In the genomic region with DNA sequence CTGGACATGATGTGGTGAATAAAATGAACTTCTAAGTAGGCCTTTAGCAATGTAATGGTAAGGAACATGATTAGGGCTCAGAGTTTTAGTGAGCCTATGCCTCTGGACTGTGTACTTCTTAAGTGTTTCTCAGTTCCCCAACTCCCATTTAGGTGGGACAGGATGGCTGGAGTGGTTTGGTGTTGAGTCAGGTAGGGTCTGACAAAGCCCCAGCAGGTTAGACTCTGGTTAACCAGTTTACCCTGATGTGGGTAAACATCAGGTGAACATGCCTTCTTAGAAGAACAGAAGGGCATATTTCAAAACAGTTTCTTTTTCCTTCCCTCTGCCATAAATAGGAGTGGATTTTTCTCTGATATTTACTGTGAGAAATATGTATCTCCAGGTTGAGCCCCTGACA, we compare ENCODE assay signal across 18 cellular contexts.
DNase-seq lines count a peak whose midpoint lies in the region; ATAC-seq and TF ChIP-seq lines count a peak whose summit lies in the region.
"Had no signal": no experiment of that assay in that cellular context is flagged by ENCODE, and none has a peak within 500 bp of the region (broad histone marks: within the 10 kb centered on the region; RNA-seq: fewer than 3 reads in every experiment).

No MANE protein-coding gene starts in this region.

- no peak overlapping the region for H4K12ac ChIP-seq in trophoblast cell (ENCODE audit: low read depth, low read length)

- TF ChIP-seq CTCF in Caco-2 (IDR thresholded peaks at IDR 0.05; ENCODE audit: insufficient read depth in 1 of 2, low read depth in 1 of 2, low read length in 1 of 2, severe bottlenecking in 1 of 2, unreplicated experiment in 1 of 2) (no peak), neural crest cell (conservative IDR thresholded peaks at IDR 0.05) (no peak), heart right ventricle (IDR thresholded peaks at IDR 0.05) (no peak)

- H3K4me3 Mint-ChIP-seq in Caco-2 (ENCODE audit: unreplicated experiment) (no peak overlapping the region), neural crest cell (no peak overlapping the region)
- H3K4me3 Mint-ChIP-seq: CD14-positive monocyte; CD4-positive, alpha-beta memory T cell; CD4-positive, CD25-positive, alpha-beta regulatory T cell; CD8-positive, alpha-beta memory T cell had no signal

- H3K4me1 Mint-ChIP-seq in Caco-2 (ENCODE audit: low read depth, unreplicated experiment) (no peaks in the 10 kb centered on the region), neural crest cell (no peaks in the 10 kb centered on the region)
- H3K4me1 Mint-ChIP-seq: CD14-positive monocyte; CD4-positive, alpha-beta memory T cell; CD4-positive, CD25-positive, alpha-beta regulatory T cell; CD8-positive, alpha-beta memory T cell had no signal

- H3K27ac ChIP-seq in trophoblast cell (ENCODE audit: low read depth, low read length) (no peak overlapping the region), heart right ventricle (no peak overlapping the region)
- H3K27ac ChIP-seq: 22Rv1, A549, BLaER1 had no signal

- H3K4me3 ChIP-seq in Caco-2 (ENCODE audit: low read depth, low read length), result no peak overlapping the region
- no peak overlapping the region for H3K4me3 ChIP-seq in trophoblast cell (ENCODE audit: low read depth, low read length)
- no peak overlapping the region for H3K4me3 ChIP-seq in heart right ventricle
- H3K4me3 ChIP-seq: A549, BLaER1 had no signal

- H3K4me2 ChIP-seq in trophoblast cell (ENCODE audit: low read length), result no peak overlapping the region
- H3K4me2 ChIP-seq: A549, BLaER1 had no signal

- H3K9me3 Mint-ChIP-seq in Caco-2 (ENCODE audit: unreplicated experiment) (peaks cover 6% of the 10 kb centered on the region), neural crest cell (peaks cover 3% of the 10 kb centered on the region)
- H3K9me3 Mint-ChIP-seq: CD14-positive monocyte had no signal

- H3K27me3 ChIP-seq in Caco-2 (replicated peaks; ENCODE audit: control insufficient read depth, insufficient read depth, low read length) (no peaks in the 10 kb centered on the region), trophoblast cell (ENCODE audit: insufficient read depth, low read length) (no peaks in the 10 kb centered on the region), heart right ventricle (no peaks in the 10 kb centered on the region)
- H3K27me3 ChIP-seq: BE2C, BLaER1 had no signal

- H3K23ac ChIP-seq in trophoblast cell (ENCODE audit: low read length), result no peak overlapping the region

- no peaks in the 10 kb centered on the region for H3K9me3 ChIP-seq in Caco-2
- H3K9me3 ChIP-seq in trophoblast cell (ENCODE audit: insufficient read depth, low read depth, low read length), result no peaks in the 10 kb centered on the region
- H3K9me3 ChIP-seq in heart right ventricle, result peaks cover 0 to 2% (median 0%) of the 10 kb centered on the region in 11 donors
- H3K9me3 ChIP-seq: A549, BE2C, BLaER1 had no signal

- H3K27ac Mint-ChIP-seq in Caco-2 (ENCODE audit: unreplicated experiment), result peak overlapping the region; percentile 55
- peak overlapping the region; percentile 29 for H3K27ac Mint-ChIP-seq in neural crest cell (ENCODE audit: unreplicated experiment)
- H3K27ac Mint-ChIP-seq: CD14-positive monocyte; CD4-positive, CD25-positive, alpha-beta regulatory T cell; CD8-positive, alpha-beta memory T cell had no signal

- CTCF ChIA-PET in Caco-2 (lab: Charles Lee), result no interaction called here

- H2AFZ ChIP-seq in trophoblast cell (ENCODE audit: insufficient read depth, low read length, poor library complexity), result no peak overlapping the region

- no peak overlapping the region for H3K9ac ChIP-seq in trophoblast cell (ENCODE audit: low read length)
- H3K9ac ChIP-seq: BLaER1 had no signal

- H3K79me1 ChIP-seq in trophoblast cell (ENCODE audit: low read length), result no peaks in the 10 kb centered on the region

- no peak overlapping the region for H4K91ac ChIP-seq in trophoblast cell (ENCODE audit: low read depth, low read length)

- H3K27me3 Mint-ChIP-seq in Caco-2 (ENCODE audit: insufficient read depth, unreplicated experiment) (no peaks in the 10 kb centered on the region), neural crest cell (ENCODE audit: low read depth) (no peaks in the 10 kb centered on the region)
- H3K27me3 Mint-ChIP-seq: CD4-positive, alpha-beta memory T cell; CD4-positive, CD25-positive, alpha-beta regulatory T cell; CD8-positive, alpha-beta memory T cell had no signal

- no peak overlapping the region for H3K18ac ChIP-seq in trophoblast cell (ENCODE audit: low read length)

- H3K79me2 ChIP-seq in trophoblast cell (ENCODE audit: control insufficient read depth, insufficient read depth, low read length, poor library complexity), result no peaks in the 10 kb centered on the region

- H3K36me3 ChIP-seq in Caco-2 (ENCODE audit: control insufficient read depth, insufficient read depth, low read length) (no peaks in the 10 kb centered on the region), trophoblast cell (ENCODE audit: control insufficient read depth in 1 of 2, insufficient read depth in 2 of 2, low read length in 2 of 2) (no peaks in the 10 kb centered on the region), heart right ventricle (no peaks in the 10 kb centered on the region)
- H3K36me3 ChIP-seq: BE2C, BLaER1 had no signal

- H3K36me3 Mint-ChIP-seq in Caco-2 (ENCODE audit: insufficient read depth, unreplicated experiment) (no peaks in the 10 kb centered on the region), neural crest cell (ENCODE audit: low read depth) (no peaks in the 10 kb centered on the region)
- H3K36me3 Mint-ChIP-seq: CD14-positive monocyte; CD4-positive, alpha-beta memory T cell; CD4-positive, CD25-positive, alpha-beta regulatory T cell; CD8-positive, alpha-beta memory T cell had no signal

- BruUV-seq in Caco-2 (replicated peaks; lab: Mats Ljungman, UMichigan), result no TSS peak

- DNase-seq in Caco-2, result no peak
- DNase-seq in neural crest cell (ENCODE audit: low read depth, low spot score), result no peak
- peak; percentile 54 to 73 for DNase-seq in trophoblast cell
- no peak for DNase-seq in heart right ventricle
- no peak for DNase-seq in stimulated activated CD4-positive, alpha-beta T cell treated with anti-CD3 and anti-CD28 coated beads, Interleukin-12 subunit alpha, Interleukin-12 subunit beta, amount 100 ng/mL, for 4 hours
- DNase-seq: BE2C; C1 segment of cervical spinal cord; Calu3; CD4-positive, alpha-beta memory T cell; CD4-positive, CD25-positive, alpha-beta regulatory T cell; CD8-positive, alpha-beta memory T cell; COR-L47; DMS79 treated with DMSO at 0.1 percent for 48 hours; GF-D8 had no signal

- ATAC-seq in heart right ventricle, result no peak
- ATAC-seq: A549 had no signal

- H2BK120ac ChIP-seq in trophoblast cell (ENCODE audit: insufficient read depth, low read length, poor library complexity), result no peak overlapping the region

- H2BK12ac ChIP-seq in trophoblast cell (ENCODE audit: low read length), result no peak overlapping the region

- H4K8ac ChIP-seq in trophoblast cell (ENCODE audit: low read depth, low read length), result no peak overlapping the region

- intact Hi-C loops in Caco-2 (cut with micrococcal nuclease; ENCODE audit: unreplicated experiment) (no loop called here), heart right ventricle (cut with DNase I) (no loop called here)

- H2BK5ac ChIP-seq in trophoblast cell (ENCODE audit: low read depth, low read length, poor library complexity), result no peak overlapping the region

- H3K4ac ChIP-seq in trophoblast cell (ENCODE audit: low read depth, low read length), result no peak overlapping the region

- POLR2A ChIA-PET in Caco-2 (lab: Charles Lee), result no interaction called here

- H3K14ac ChIP-seq in trophoblast cell (ENCODE audit: low read length), result no peak overlapping the region

- H3K4me1 ChIP-seq in Caco-2 (no peaks in the 10 kb centered on the region), trophoblast cell (ENCODE audit: control insufficient read depth in 1 of 2, insufficient read depth in 2 of 2, low read length in 2 of 2) (no peaks in the 10 kb centered on the region), heart right ventricle (no peaks in the 10 kb centered on the region)
- H3K4me1 ChIP-seq: A549, BE2C, BLaER1 had no signal

- no peak overlapping the region for H2AK5ac ChIP-seq in trophoblast cell (ENCODE audit: low read length)

Comparison
In these comparisons a context has a peak if more than half of its experiments do, and no peak if none do; other contexts are left out.
1. DNase-seq: peak in trophoblast cell (2 of 2); none in Caco-2 (0 of 2), neural crest cell (single experiment), heart right ventricle (0 of 2) and stimulated activated CD4-positive, alpha-beta T cell treated with anti-CD3 and anti-CD28 coated beads, Interleukin-12 subunit alpha, Interleukin-12 subunit beta, amount 100 ng/mL, for 4 hours (single experiment).